10 cellular contexts compared by ENCODE assay signal in genomic region chr5:78887384-78888118, GRCh38.
DNase-seq lines count a peak whose midpoint lies in the region; ATAC-seq and TF ChIP-seq lines count a peak whose summit lies in the region.
"Had no signal": no experiment of that assay in that cellular context is flagged by ENCODE, and none has a peak within 500 bp of the region (broad histone marks: within the 10 kb centered on the region; RNA-seq: fewer than 3 reads in every experiment).

No MANE protein-coding gene starts in this region.

- H3K36me3 Mint-ChIP-seq in effector memory CD8-positive, alpha-beta T cell (ENCODE audit: insufficient read depth), result peaks cover 3% of the 10 kb centered on the region

- peaks cover 0 to 7% (median 0%) of the 10 kb centered on the region in 9 donors for H3K36me3 ChIP-seq in heart left ventricle

- H3K4me1 ChIP-seq in heart left ventricle, result peaks cover 0 to 17% (median 3%) of the 10 kb centered on the region in 12 donors
- H3K4me1 ChIP-seq: parathyroid adenoma had no signal

- ATAC-seq in GM18511 (IDR thresholded peaks at IDR 0.05; ENCODE audit: unreplicated experiment) (peak; percentile 99), GM21576 (IDR thresholded peaks at IDR 0.05; ENCODE audit: unreplicated experiment) (peak; percentile 96), HG03520 (IDR thresholded peaks at IDR 0.05; ENCODE audit: unreplicated experiment) (peak; percentile 96), heart left ventricle (no peak)
- peak; percentile 50 for ATAC-seq in effector memory CD8-positive, alpha-beta T cell (replicated peaks)

- no peak for TF ChIP-seq CTCF in heart left ventricle (IDR thresholded peaks at IDR 0.05)

- H3K4me3 ChIP-seq in heart left ventricle, result no peak overlapping the region

- no peaks in the 10 kb centered on the region for H3K27me3 Mint-ChIP-seq in effector memory CD8-positive, alpha-beta T cell

- no peak overlapping the region for H3K27ac Mint-ChIP-seq in effector memory CD8-positive, alpha-beta T cell

- TF ChIP-seq POLR2A in heart left ventricle (IDR thresholded peaks at IDR 0.05), result no peak

- DNase-seq in effector memory CD8-positive, alpha-beta T cell, result no peak
- DNase-seq in heart left ventricle (no peak), GM03348 (ENCODE audit: low spot score) (no peak), RKO (ENCODE audit: low spot score) (no peak)
- DNase-seq in effector CD8-positive, alpha-beta T cell (lab: John Stamatoyannopoulos, UW), result no peak
- DNase-seq: activated gamma-delta T cell had no signal

- no peaks in the 10 kb centered on the region for H3K27me3 ChIP-seq in heart left ventricle

- 86 to 92% (median 89%) methylated on average over 6 of the region's 6 CpGs for WGBS in heart left ventricle, 4 donors

- no peaks in the 10 kb centered on the region for H3K9me3 ChIP-seq in heart left ventricle

- no peak overlapping the region for H3K4me3 Mint-ChIP-seq in effector memory CD8-positive, alpha-beta T cell

- no peaks in the 10 kb centered on the region for H3K9me3 Mint-ChIP-seq in effector memory CD8-positive, alpha-beta T cell

- no peak overlapping the region for H3K27ac ChIP-seq in heart left ventricle
- H3K27ac ChIP-seq: parathyroid adenoma had no signal

- peaks cover 13 to 15% of the 10 kb centered on the region in 2 donors for H3K4me1 Mint-ChIP-seq in effector memory CD8-positive, alpha-beta T cell (ENCODE audit: low read depth in 2 of 2)

- intact Hi-C loops in heart left ventricle (cut with DNase I), result loop anchor here in 5 of 10 donors (5.0 to 10.0 kb wide), 4 partner anchors 53 to 420 kb away; no protein-coding TSS in a partner anchor

Comparison
In these comparisons a context has a peak if more than half of its experiments do, and no peak if none do; other contexts are left out.
1. ATAC-seq: peak in GM18511 (single experiment), GM21576 (single experiment), HG03520 (single experiment) and effector memory CD8-positive, alpha-beta T cell (single experiment); none in heart left ventricle (0 of 4).